15 cellular contexts compared by ENCODE assay signal in the genomic region with DNA sequence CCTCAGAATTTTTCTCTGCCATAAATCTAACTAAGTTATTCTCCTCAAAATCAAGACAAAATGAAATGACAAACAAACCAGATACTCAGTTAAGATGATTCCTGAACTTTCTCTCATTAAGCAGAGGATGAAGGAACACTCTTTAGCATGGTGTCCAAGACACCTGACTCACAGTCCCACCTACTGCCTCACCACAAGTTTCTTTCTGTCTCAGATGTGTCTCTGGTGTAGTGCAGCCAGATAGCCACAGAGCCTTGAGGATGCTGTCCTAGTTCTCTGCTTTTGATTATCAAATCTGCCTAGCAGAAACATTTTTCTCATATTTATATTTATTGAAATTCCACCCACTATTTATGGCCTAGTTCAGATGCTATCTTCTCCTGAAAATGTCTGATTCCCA.
A peak's percentile ranks its signal among the peaks of the same experiment; 100 is the strongest.
DNase-seq lines count a peak whose midpoint lies in the region; ATAC-seq and TF ChIP-seq lines count a peak whose summit lies in the region.
"Had no signal": no experiment of that assay in that cellular context is flagged by ENCODE, and none has a peak within 500 bp of the region (broad histone marks: within the 10 kb centered on the region; RNA-seq: fewer than 3 reads in every experiment).

No MANE protein-coding gene starts in this region.

- H3K9me3 Mint-ChIP-seq in T-cell: peaks cover 10 to 13% (median 11%) of the 10 kb centered on the region in 3 donors

- H3K27ac ChIP-seq in WERI-Rb-1: no peak overlapping the region
- H3K27ac ChIP-seq: uterus had no signal

- H3K4me3 ChIP-seq in WERI-Rb-1 (ENCODE audit: low read depth, low read length): no peak overlapping the region
- H3K4me3 ChIP-seq: uterus had no signal

- H3K27ac Mint-ChIP-seq in T-cell: no peak overlapping the region
- H3K27ac Mint-ChIP-seq: dendritic cell treated with granulocyte-macrophage colony-stimulating factor and Interleukin-4, amounts not matched to agents 40 ng/mL and 50 ng/mL, for 4 days; naive thymus-derived CD4-positive, alpha-beta T cell had no signal

- no peak overlapping the region for H3K4me3 Mint-ChIP-seq in T-cell
- H3K4me3 Mint-ChIP-seq: dendritic cell treated with granulocyte-macrophage colony-stimulating factor and Interleukin-4, amounts not matched to agents 40 ng/mL and 50 ng/mL, for 4 days; naive thymus-derived CD4-positive, alpha-beta T cell had no signal

- H3K4me1 Mint-ChIP-seq in T-cell: no peaks in the 10 kb centered on the region

- no peaks in the 10 kb centered on the region for H3K36me3 Mint-ChIP-seq in T-cell

- ATAC-seq in GM18517 (IDR thresholded peaks at IDR 0.05; ENCODE audit: unreplicated experiment): peak; percentile 97
- peak; percentile 100 for ATAC-seq in HG02884 (IDR thresholded peaks at IDR 0.05; ENCODE audit: unreplicated experiment)
- peak; percentile 97 for ATAC-seq in HG03520 (IDR thresholded peaks at IDR 0.05; ENCODE audit: unreplicated experiment)
- ATAC-seq in T-cell (replicated peaks in 1 of 4): no peak
- ATAC-seq: naive thymus-derived CD4-positive, alpha-beta T cell had no signal

- peak; percentile 34 for DNase-seq in GM20000 (ENCODE audit: low spot score)
- DNase-seq in WERI-Rb-1: no peak
- DNase-seq in GOT3 (lab: John Stamatoyannopoulos, UW): no peak
- DNase-seq in T-cell: no peak
- DNase-seq in COR-L47 (lab: John Stamatoyannopoulos, UW): no peak
- DNase-seq: activated CD8-positive, alpha-beta memory T cell treated with anti-CD3 and anti-CD28 coated beads, Interleukin-2, amount 50 U/mL, for 4 hours; BE2C; kidney; naive thymus-derived CD4-positive, alpha-beta T cell; NCI-H446; uterus had no signal

- CTCF ChIA-PET in T-cell (lab: Charles Lee): no interaction called here

- no peak for TF ChIP-seq CTCF in GM20000 (IDR thresholded peaks at IDR 0.05; ENCODE audit: extremely low read depth, missing control alignments)
- TF ChIP-seq CTCF in WERI-Rb-1 (IDR thresholded peaks at IDR 0.05; ENCODE audit: low read depth, low read length): no peak

- peaks cover 0 to 6% of the 10 kb centered on the region in 2 donors for H3K27me3 Mint-ChIP-seq in T-cell
- H3K27me3 Mint-ChIP-seq: dendritic cell treated with granulocyte-macrophage colony-stimulating factor and Interleukin-4, amounts not matched to agents 40 ng/mL and 50 ng/mL, for 4 days had no signal

- H3K27me3 ChIP-seq in WERI-Rb-1 (ENCODE audit: insufficient read depth, low read depth, severe bottlenecking): peaks cover 16% of the 10 kb centered on the region
- H3K27me3 ChIP-seq: BE2C, uterus had no signal

- H3K9me3 ChIP-seq in WERI-Rb-1 (ENCODE audit: severe bottlenecking): no peaks in the 10 kb centered on the region
- H3K9me3 ChIP-seq: BE2C had no signal

- no peaks in the 10 kb centered on the region for H3K36me3 ChIP-seq in WERI-Rb-1
- H3K36me3 ChIP-seq: BE2C, uterus had no signal

- POLR2A ChIA-PET in T-cell (lab: Charles Lee): no interaction called here

Comparison
In these comparisons a context has a peak if more than half of its experiments do, and no peak if none do; other contexts are left out.
1. ATAC-seq: peak in GM18517 (single experiment), HG02884 (single experiment) and HG03520 (single experiment); none in T-cell (0 of 4).